1 cellular context compared by ENCODE assay signal in the genomic region with DNA sequence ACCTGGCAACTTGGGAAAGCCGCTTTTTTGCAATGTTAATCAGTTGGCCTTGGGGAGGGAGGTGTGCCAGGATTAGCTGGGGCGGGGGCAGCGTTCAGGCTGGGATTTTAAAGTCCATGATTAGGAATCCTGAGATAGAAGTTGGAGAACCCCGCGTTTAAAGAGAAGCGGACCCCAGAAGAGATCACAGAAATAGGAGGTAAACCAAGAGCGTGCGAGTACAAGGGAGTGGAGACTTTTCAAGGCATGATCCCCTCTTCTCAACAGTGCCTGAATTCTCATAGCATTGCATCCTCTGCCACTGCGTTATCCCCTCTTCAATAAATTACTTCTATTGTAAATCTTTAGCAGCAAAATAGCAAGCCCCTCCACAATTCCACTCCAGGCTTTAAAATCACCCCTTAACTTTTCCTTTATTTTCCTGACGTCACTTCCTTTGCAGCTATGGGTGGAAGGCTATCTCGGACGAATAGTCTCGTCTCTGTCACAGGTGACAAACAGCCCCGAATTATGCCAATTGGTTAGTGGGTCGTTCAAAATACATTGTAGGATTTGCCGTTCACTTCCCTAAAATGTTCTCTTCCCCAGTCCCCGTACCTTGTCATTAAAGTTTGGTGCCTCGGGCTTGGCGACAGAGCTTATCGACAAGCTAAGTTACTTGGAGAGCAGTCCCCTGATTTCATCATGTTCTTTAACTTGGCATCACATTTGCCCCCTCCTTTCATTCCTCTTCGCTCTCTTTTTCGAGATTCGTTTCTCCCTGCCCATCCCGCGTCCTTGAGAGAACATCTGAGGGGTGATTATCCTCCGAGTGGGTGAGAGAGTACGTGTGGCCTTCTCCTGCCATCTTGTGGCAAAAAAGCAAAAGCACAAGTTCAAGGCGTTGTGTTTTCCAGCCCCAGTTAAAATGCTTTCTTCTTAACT.
TF ChIP-seq lines count a peak whose summit lies in the region.

No MANE protein-coding gene starts in this region.

TF ChIP-seq in GM12878, 131 proteins besides CTCF, POLR2A, EP300 and RAD21 (continued from another document and continues in another):
- TF ChIP-seq E2F8 (IDR thresholded peaks at IDR 0.05; ENCODE audit: low read depth, partially characterized antibody) (no peak), ZNF274 (IDR thresholded peaks at IDR 0.05; ENCODE audit: insufficient read depth, insufficient read length) (no peak), SIN3A (IDR thresholded peaks at IDR 0.05; ENCODE audit: low read depth, low read length) (peak; percentile 86), SMAD1 (IDR thresholded peaks at IDR 0.05; ENCODE audit: low read depth, partially characterized antibody) (no peak), LARP7 (IDR thresholded peaks at IDR 0.05) (no peak), ZNF622 (IDR thresholded peaks at IDR 0.05) (no peak), DPF2 (IDR thresholded peaks at IDR 0.05) (no peak), ZSCAN29 (IDR thresholded peaks at IDR 0.05) (no peak), HDAC2 (IDR thresholded peaks at IDR 0.05) (no peak), PAX8 (IDR thresholded peaks at IDR 0.05) (no peak), NRF1 (conservative IDR thresholded peaks at IDR 0.05; ENCODE audit: low read depth, low read length) (no peak), POLR2AphosphoS5 (IDR thresholded peaks at IDR 0.05; ENCODE audit: low read length) (0 out of 2 replicates have a peak, but pooled peaks have one; percentile 23), ZNF592 (IDR thresholded peaks at IDR 0.05) (no peak), ZZZ3 (IDR thresholded peaks at IDR 0.05; ENCODE audit: control insufficient read depth, insufficient read length, low read depth) (no peak), MYB (IDR thresholded peaks at IDR 0.05; ENCODE audit: borderline replicate concordance, low read depth, low read length) (no peak), PBX3 (IDR thresholded peaks at IDR 0.05; ENCODE audit: insufficient replicate concordance, low read depth, low read length) (no peak), MEF2B (IDR thresholded peaks at IDR 0.05; ENCODE audit: partially characterized antibody, poor library complexity, severe bottlenecking) (no peak), PML (IDR thresholded peaks at IDR 0.05; ENCODE audit: low read length) (no peak), YBX1 (IDR thresholded peaks at IDR 0.05) (no peak), POU2F2 (IDR thresholded peaks at IDR 0.05; ENCODE audit: borderline replicate concordance, low read depth, low read length) (no peak), NR2F1 (conservative IDR thresholded peaks at IDR 0.05) (no peak), TCF7 (IDR thresholded peaks at IDR 0.05; ENCODE audit: borderline replicate concordance) (no peak), FOS (IDR thresholded peaks at IDR 0.05; ENCODE audit: borderline replicate concordance, extremely low read depth, insufficient read length) (no peak), NR2C2 (IDR thresholded peaks at IDR 0.05; ENCODE audit: borderline replicate concordance, control insufficient read depth, insufficient read length, low read depth) (no peak), BACH1 (IDR thresholded peaks at IDR 0.05; ENCODE audit: borderline replicate concordance) (no peak), IRF3 (IDR thresholded peaks at IDR 0.05) (no peak), WRNIP1 (IDR thresholded peaks at IDR 0.05; ENCODE audit: borderline replicate concordance, low read depth, low read length) (0 out of 2 replicates have a peak, but pooled peaks have one; percentile 86), IRF4 (IDR thresholded peaks at IDR 0.05; ENCODE audit: low read depth, low read length) (no peak), KLF5 (IDR thresholded peaks at IDR 0.05; ENCODE audit: partially characterized antibody) (peak; percentile 51), FOXM1 (IDR thresholded peaks at IDR 0.05; ENCODE audit: low read depth, low read length) (peak; percentile 58; the same call in 1 of the 2 replicates), ZNF24 (IDR thresholded peaks at IDR 0.05) (no peak), USF1 (IDR thresholded peaks at IDR 0.05; ENCODE audit: borderline replicate concordance, extremely low read length, insufficient read depth, low read depth, low read length) (no peak), ZNF384 (IDR thresholded peaks at IDR 0.05; ENCODE audit: borderline replicate concordance, low read depth, low read length) (no peak)
- TF ChIP-seq, protein P1, sequence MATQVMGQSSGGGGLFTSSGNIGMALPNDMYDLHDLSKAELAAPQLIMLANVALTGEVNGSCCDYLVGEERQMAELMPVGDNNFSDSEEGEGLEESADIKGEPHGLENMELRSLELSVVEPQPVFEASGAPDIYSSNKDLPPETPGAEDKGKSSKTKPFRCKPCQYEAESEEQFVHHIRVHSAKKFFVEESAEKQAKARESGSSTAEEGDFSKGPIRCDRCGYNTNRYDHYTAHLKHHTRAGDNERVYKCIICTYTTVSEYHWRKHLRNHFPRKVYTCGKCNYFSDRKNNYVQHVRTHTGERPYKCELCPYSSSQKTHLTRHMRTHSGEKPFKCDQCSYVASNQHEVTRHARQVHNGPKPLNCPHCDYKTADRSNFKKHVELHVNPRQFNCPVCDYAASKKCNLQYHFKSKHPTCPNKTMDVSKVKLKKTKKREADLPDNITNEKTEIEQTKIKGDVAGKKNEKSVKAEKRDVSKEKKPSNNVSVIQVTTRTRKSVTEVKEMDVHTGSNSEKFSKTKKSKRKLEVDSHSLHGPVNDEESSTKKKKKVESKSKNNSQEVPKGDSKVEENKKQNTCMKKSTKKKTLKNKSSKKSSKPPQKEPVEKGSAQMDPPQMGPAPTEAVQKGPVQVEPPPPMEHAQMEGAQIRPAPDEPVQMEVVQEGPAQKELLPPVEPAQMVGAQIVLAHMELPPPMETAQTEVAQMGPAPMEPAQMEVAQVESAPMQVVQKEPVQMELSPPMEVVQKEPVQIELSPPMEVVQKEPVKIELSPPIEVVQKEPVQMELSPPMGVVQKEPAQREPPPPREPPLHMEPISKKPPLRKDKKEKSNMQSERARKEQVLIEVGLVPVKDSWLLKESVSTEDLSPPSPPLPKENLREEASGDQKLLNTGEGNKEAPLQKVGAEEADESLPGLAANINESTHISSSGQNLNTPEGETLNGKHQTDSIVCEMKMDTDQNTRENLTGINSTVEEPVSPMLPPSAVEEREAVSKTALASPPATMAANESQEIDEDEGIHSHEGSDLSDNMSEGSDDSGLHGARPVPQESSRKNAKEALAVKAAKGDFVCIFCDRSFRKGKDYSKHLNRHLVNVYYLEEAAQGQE (IDR thresholded peaks at IDR 0.05; ENCODE audit: low read depth, low read length), result no peak
- TF ChIP-seq, protein P2, sequence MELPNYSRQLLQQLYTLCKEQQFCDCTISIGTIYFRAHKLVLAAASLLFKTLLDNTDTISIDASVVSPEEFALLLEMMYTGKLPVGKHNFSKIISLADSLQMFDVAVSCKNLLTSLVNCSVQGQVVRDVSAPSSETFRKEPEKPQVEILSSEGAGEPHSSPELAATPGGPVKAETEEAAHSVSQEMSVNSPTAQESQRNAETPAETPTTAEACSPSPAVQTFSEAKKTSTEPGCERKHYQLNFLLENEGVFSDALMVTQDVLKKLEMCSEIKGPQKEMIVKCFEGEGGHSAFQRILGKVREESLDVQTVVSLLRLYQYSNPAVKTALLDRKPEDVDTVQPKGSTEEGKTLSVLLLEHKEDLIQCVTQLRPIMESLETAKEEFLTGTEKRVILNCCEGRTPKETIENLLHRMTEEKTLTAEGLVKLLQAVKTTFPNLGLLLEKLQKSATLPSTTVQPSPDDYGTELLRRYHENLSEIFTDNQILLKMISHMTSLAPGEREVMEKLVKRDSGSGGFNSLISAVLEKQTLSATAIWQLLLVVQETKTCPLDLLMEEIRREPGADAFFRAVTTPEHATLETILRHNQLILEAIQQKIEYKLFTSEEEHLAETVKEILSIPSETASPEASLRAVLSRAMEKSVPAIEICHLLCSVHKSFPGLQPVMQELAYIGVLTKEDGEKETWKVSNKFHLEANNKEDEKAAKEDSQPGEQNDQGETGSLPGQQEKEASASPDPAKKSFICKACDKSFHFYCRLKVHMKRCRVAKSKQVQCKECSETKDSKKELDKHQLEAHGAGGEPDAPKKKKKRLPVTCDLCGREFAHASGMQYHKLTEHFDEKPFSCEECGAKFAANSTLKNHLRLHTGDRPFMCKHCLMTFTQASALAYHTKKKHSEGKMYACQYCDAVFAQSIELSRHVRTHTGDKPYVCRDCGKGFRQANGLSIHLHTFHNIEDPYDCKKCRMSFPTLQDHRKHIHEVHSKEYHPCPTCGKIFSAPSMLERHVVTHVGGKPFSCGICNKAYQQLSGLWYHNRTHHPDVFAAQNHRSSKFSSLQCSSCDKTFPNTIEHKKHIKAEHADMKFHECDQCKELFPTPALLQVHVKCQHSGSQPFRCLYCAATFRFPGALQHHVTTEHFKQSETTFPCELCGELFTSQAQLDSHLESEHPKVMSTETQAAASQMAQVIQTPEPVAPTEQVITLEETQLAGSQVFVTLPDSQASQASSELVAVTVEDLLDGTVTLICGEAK (IDR thresholded peaks at IDR 0.05; ENCODE audit: borderline replicate concordance), result peak; percentile 82
- TF ChIP-seq, protein P3, sequence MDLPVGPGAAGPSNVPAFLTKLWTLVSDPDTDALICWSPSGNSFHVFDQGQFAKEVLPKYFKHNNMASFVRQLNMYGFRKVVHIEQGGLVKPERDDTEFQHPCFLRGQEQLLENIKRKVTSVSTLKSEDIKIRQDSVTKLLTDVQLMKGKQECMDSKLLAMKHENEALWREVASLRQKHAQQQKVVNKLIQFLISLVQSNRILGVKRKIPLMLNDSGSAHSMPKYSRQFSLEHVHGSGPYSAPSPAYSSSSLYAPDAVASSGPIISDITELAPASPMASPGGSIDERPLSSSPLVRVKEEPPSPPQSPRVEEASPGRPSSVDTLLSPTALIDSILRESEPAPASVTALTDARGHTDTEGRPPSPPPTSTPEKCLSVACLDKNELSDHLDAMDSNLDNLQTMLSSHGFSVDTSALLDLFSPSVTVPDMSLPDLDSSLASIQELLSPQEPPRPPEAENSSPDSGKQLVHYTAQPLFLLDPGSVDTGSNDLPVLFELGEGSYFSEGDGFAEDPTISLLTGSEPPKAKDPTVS (IDR thresholded peaks at IDR 0.05; ENCODE audit: low read depth, low read length), result 0 out of 2 replicates have a peak, but pooled peaks have one; percentile 16
